Comparison of ENCODE assay signal across 19 cellular contexts in genomic region chr15:61681676-61682075, GRCh38.
DNase-seq lines count a peak whose midpoint lies in the region; ATAC-seq and TF ChIP-seq lines count a peak whose summit lies in the region.
"Had no signal": no experiment of that assay in that cellular context is flagged by ENCODE, and none has a peak within 500 bp of the region (broad histone marks: within the 10 kb centered on the region; RNA-seq: fewer than 3 reads in every experiment).

No MANE protein-coding gene starts in this region.

- H4K20me1 ChIP-seq in H9 (ENCODE audit: control insufficient read depth, insufficient read depth, insufficient read length), result no peaks in the 10 kb centered on the region

- no peak overlapping the region for H3K56ac ChIP-seq in H9 (ENCODE audit: insufficient read length, low read depth, low read length)

- peak; percentile 33 for ATAC-seq in foreskin keratinocyte
- ATAC-seq: HCT116, Panc1 had no signal

- no peak overlapping the region for H3K4me2 ChIP-seq in H9 (ENCODE audit: insufficient read depth, insufficient read length, low read length)

- peaks cover 0 to 8% of the 10 kb centered on the region in 2 experiments; a peak in 3 of 5 replicates for H3K9me3 Mint-ChIP-seq in H9
- H3K9me3 Mint-ChIP-seq: T-helper 1 cell treated with Interleukin-12 subunit alpha and Interleukin-12 subunit beta and Interleukin-4 antibody, amounts not matched to agents 30 μg/mL and 1 μg/mL, for 36 hours had no signal

- H2AK5ac ChIP-seq in H9 (ENCODE audit: insufficient read length, low read length), result peak overlapping the region; percentile 68

- H3K36me3 Mint-ChIP-seq in H9 (ENCODE audit: insufficient read depth in 1 of 3, low read depth in 3 of 3), result no peaks in the 10 kb centered on the region; a peak in 1 of 7 replicates
- H3K36me3 Mint-ChIP-seq: CD14-positive monocyte had no signal

- H3K4me1 ChIP-seq in H9 (ENCODE audit: insufficient read depth, low read length), result peaks cover 6% of the 10 kb centered on the region; the same call in 1 of the 2 replicates
- H3K4me1 ChIP-seq in foreskin keratinocyte, result no peaks in the 10 kb centered on the region

- H3K4ac ChIP-seq in H9 (ENCODE audit: low read depth, low read length), result no peak overlapping the region

- H3K14ac ChIP-seq in H9 (ENCODE audit: insufficient read depth, low read length), result no peak overlapping the region; the same call in 1 of the 2 replicates

- H2BK12ac ChIP-seq in H9 (ENCODE audit: insufficient read length, low read depth, low read length), result peak overlapping the region; percentile 15

- TF ChIP-seq CTCF in H9 (conservative IDR thresholded peaks at IDR 0.05) (no peak), foreskin keratinocyte (conservative IDR thresholded peaks at IDR 0.05) (no peak)

- no peak overlapping the region for H2AFZ ChIP-seq in H9 (ENCODE audit: low read length)

- peaks cover 31 to 36% of the 10 kb centered on the region in 2 experiments for H3K4me1 Mint-ChIP-seq in H9

- peak overlapping the region; percentile 83 for H2BK5ac ChIP-seq in H9 (ENCODE audit: insufficient read length, low read length)

- H3K27ac Mint-ChIP-seq in H9, result peak overlapping the region in 2 of 3 experiments; percentile 31 to 62; a peak in 5 of 7 replicates
- H3K27ac Mint-ChIP-seq: T-helper 1 cell treated with Interleukin-12 subunit alpha and Interleukin-12 subunit beta and Interleukin-4 antibody, amounts not matched to agents 30 μg/mL and 1 μg/mL, for 36 hours had no signal

- H2BK20ac ChIP-seq in H9 (ENCODE audit: low read depth, low read length, poor library complexity, severe bottlenecking), result no peak overlapping the region

- no peak overlapping the region for H4K91ac ChIP-seq in H9 (ENCODE audit: insufficient read length, low read depth, low read length)

- no CpG with 5 or more reads among the region's 2 CpGs for WGBS in H9 (ENCODE audit: extremely low coverage, insufficient read length, low lambda C conversion rate)

- no peak overlapping the region for H3K4me3 Mint-ChIP-seq in H9
- H3K4me3 Mint-ChIP-seq: CD14-positive monocyte; T-helper 1 cell treated with Interleukin-12 subunit alpha and Interleukin-12 subunit beta and Interleukin-4 antibody, amounts not matched to agents 30 μg/mL and 1 μg/mL, for 36 hours had no signal

- no peaks in the 10 kb centered on the region for H3K9me3 ChIP-seq in H9 (ENCODE audit: control insufficient read depth, low read depth, low read length)

- no peak overlapping the region for H2BK15ac ChIP-seq in H9 (ENCODE audit: low read depth, low read length)

- H3K27ac ChIP-seq in H9 (ENCODE audit: insufficient read length, low read depth, low read length), result no peak overlapping the region
- no peak overlapping the region for H3K27ac ChIP-seq in foreskin keratinocyte

- H3K27me3 ChIP-seq in H9 (ENCODE audit: insufficient read depth, low read length), result no peaks in the 10 kb centered on the region
- peaks cover 29% of the 10 kb centered on the region for H3K27me3 ChIP-seq in foreskin keratinocyte

- H3K27me3 Mint-ChIP-seq in H9 (ENCODE audit: low read depth), result no peaks in the 10 kb centered on the region

- peak; percentile 8 for DNase-seq in NCI-H345 (lab: John Stamatoyannopoulos, UW)
- DNase-seq in NCI-H345 treated with DMSO at 0.1 percent for 48 hours (lab: John Stamatoyannopoulos, UW; ENCODE audit: unreplicated experiment), result no peak
- DNase-seq in H9, result no peak
- DNase-seq in SHP77 (lab: John Stamatoyannopoulos, UW), result peak; percentile 60 to 73
- no peak for DNase-seq in foreskin keratinocyte
- no peak for DNase-seq in NCI-H82 (lab: John Stamatoyannopoulos, UW)
- no peak for DNase-seq in DMS153 treated with DMSO at 0.1 percent for 48 hours (lab: John Stamatoyannopoulos, UW; ENCODE audit: unreplicated experiment)
- DNase-seq: DMS79; NCI-H1105; NCI-H1694; NCI-H2081; NCI-H2227 treated with DMSO at 0.1 percent for 48 hours; NCI-H526; NK-92 treated with Interleukin-12 subunit alpha and Interleukin-12 subunit beta, amount 100 ng/mL, for 24 hours; T1000 had no signal

- no peak overlapping the region for H2BK120ac ChIP-seq in H9 (ENCODE audit: low read depth, low read length, poor library complexity, severe bottlenecking)

- peak overlapping the region; percentile 74 for H4K8ac ChIP-seq in H9 (replicated peaks; ENCODE audit: insufficient read length, low read depth, low read length)

- H4K5ac ChIP-seq in H9 (ENCODE audit: insufficient read length, low read depth, low read length), result no peak overlapping the region

- H3K9ac ChIP-seq in H9 (ENCODE audit: extremely low read depth, insufficient read length, low read length), result no peak overlapping the region

- H3K79me2 ChIP-seq in H9 (ENCODE audit: insufficient read depth, low read length), result no peaks in the 10 kb centered on the region

- peak overlapping the region; percentile 62 for H3K18ac ChIP-seq in H9 (ENCODE audit: insufficient read length, low read depth, low read length)

- H3K23ac ChIP-seq in H9 (ENCODE audit: insufficient read length, low read depth, low read length), result no peak overlapping the region

- H3K79me1 ChIP-seq in H9 (ENCODE audit: insufficient read depth, low read depth, low read length, poor library complexity, severe bottlenecking), result no peaks in the 10 kb centered on the region

- H3K23me2 ChIP-seq in H9 (ENCODE audit: insufficient read length, low read depth, low read length, poor library complexity, severe bottlenecking), result no peaks in the 10 kb centered on the region

- H3T11ph ChIP-seq in H9 (ENCODE audit: low read length), result no peak overlapping the region

Comparison
In these comparisons a context has a peak if more than half of its experiments do, and no peak if none do; other contexts are left out.
1. DNase-seq: peak in NCI-H345 (single experiment) and SHP77 (2 of 2); none in NCI-H345 treated with DMSO at 0.1 percent for 48 hours (single experiment), H9 (single experiment), foreskin keratinocyte (0 of 2), NCI-H82 (single experiment) and DMS153 treated with DMSO at 0.1 percent for 48 hours (single experiment).